1 cellular context compared by ENCODE assay signal in genomic region chr13:40770934-40771618, GRCh38.
TF ChIP-seq lines count a peak whose summit lies in the region.

TSS of gene MRPS31 (minus strand) at chr13:40771190. CDS start at chr13:40771136, 54 bp downstream.

TF ChIP-seq in HepG2, 621 proteins besides CTCF, POLR2A, EP300 and RAD21 (continued from another document and continues in another):
- TF ChIP-seq E2F1 (CRISPR knock-in tag; IDR thresholded peaks at IDR 0.05) (peak; percentile 65; the same call in 1 of the 2 replicates), KAT2B (IDR thresholded peaks at IDR 0.05; ENCODE audit: borderline replicate concordance, low read depth, low read length) (no peak), ZNF781 (CRISPR knock-in tag; IDR thresholded peaks at IDR 0.05; ENCODE audit: borderline replicate concordance, not compliant biosample characterization) (peak; percentile 60), BRF2 (CRISPR knock-in tag; IDR thresholded peaks at IDR 0.05) (0 out of 2 replicates have a peak, but pooled peaks have one; percentile 46), MNT (IDR thresholded peaks at IDR 0.05) (peak; percentile 43; the same call in 1 of the 2 replicates), ZNF296 (CRISPR knock-in tag; conservative IDR thresholded peaks at IDR 0.05) (no peak), CHCHD3 (CRISPR knock-in tag; IDR thresholded peaks at IDR 0.05) (no peak), ZUFSP (CRISPR knock-in tag; IDR thresholded peaks at IDR 0.05; ENCODE audit: borderline replicate concordance) (no peak), ZNF773 (CRISPR knock-in tag; IDR thresholded peaks at IDR 0.05; ENCODE audit: borderline replicate concordance) (no peak), KDM2A (CRISPR knock-in tag; IDR thresholded peaks at IDR 0.05; ENCODE audit: borderline replicate concordance, low read depth) (peak; percentile 98), HNRNPL (IDR thresholded peaks at IDR 0.05; ENCODE audit: low read depth, low read length) (peak; percentile 47; the same call in 1 of the 2 replicates), ZNF552 (CRISPR knock-in tag; IDR thresholded peaks at IDR 0.05; ENCODE audit: borderline replicate concordance) (peak; percentile 29; the same call in 1 of the 2 replicates), KLF11 (CRISPR knock-in tag; IDR thresholded peaks at IDR 0.05) (peak; percentile 94), POGZ (CRISPR knock-in tag; IDR thresholded peaks at IDR 0.05) (peak; percentile 99), KIAA2018 (CRISPR knock-in tag; IDR thresholded peaks at IDR 0.05; ENCODE audit: borderline replicate concordance) (no peak), MYPOP (CRISPR knock-in tag; IDR thresholded peaks at IDR 0.05) (peak; percentile 82), ZNF225 (CRISPR knock-in tag; IDR thresholded peaks at IDR 0.05) (peak; percentile 84; the same call in 1 of the 2 replicates), U2AF1 (optimal IDR thresholded peaks at IDR 0.05; ENCODE audit: low read depth, low read length) (peak; percentile 97), NFKB2 (CRISPR knock-in tag; IDR thresholded peaks at IDR 0.05; ENCODE audit: borderline replicate concordance) (peak; percentile 73; the same call in 1 of the 2 replicates), ZFP37 (CRISPR knock-in tag; IDR thresholded peaks at IDR 0.05; ENCODE audit: borderline replicate concordance) (peak; percentile 35; the same call in 1 of the 2 replicates), PATZ1 (CRISPR knock-in tag; IDR thresholded peaks at IDR 0.05) (peak; percentile 74), ATF3 (CRISPR knock-in tag; IDR thresholded peaks at IDR 0.05) (peak; percentile 73; the same call in 1 of the 2 replicates), SIN3B (IDR thresholded peaks at IDR 0.05; ENCODE audit: low read length) (peak; percentile 95), ZNF574 (CRISPR knock-in tag; IDR thresholded peaks at IDR 0.05) (peak; percentile 97), BORCS8-MEF2B (CRISPR knock-in tag; IDR thresholded peaks at IDR 0.05) (peak; percentile 92), ZNF816 (CRISPR knock-in tag; IDR thresholded peaks at IDR 0.05; ENCODE audit: borderline replicate concordance) (no peak), AGO1 (IDR thresholded peaks at IDR 0.05; ENCODE audit: low read depth, low read length, poor library complexity, severe bottlenecking) (peak; percentile 49), ZNF354B (CRISPR knock-in tag; IDR thresholded peaks at IDR 0.05) (no peak), SCMH1 (CRISPR knock-in tag; IDR thresholded peaks at IDR 0.05; ENCODE audit: borderline replicate concordance) (no peak), NR0B2 (CRISPR knock-in tag; IDR thresholded peaks at IDR 0.05) (no peak), DR1 (CRISPR knock-in tag; IDR thresholded peaks at IDR 0.05) (peak; percentile 84), SMC3 (IDR thresholded peaks at IDR 0.05; ENCODE audit: low read length) (no peak; the same call in 1 of the 2 replicates), ZMAT3 (CRISPR knock-in tag; conservative IDR thresholded peaks at IDR 0.05) (peak; percentile 95), TERF1 (CRISPR knock-in tag; IDR thresholded peaks at IDR 0.05) (no peak)
